Comparison of ENCODE assay signal across 29 cellular contexts in genomic region chr6:14125346-14125745, GRCh38.
"Had no signal": no experiment of that assay in that cellular context is flagged by ENCODE, and none has a peak within 500 bp of the region (broad histone marks: within the 10 kb centered on the region; RNA-seq: fewer than 3 reads in every experiment).

No MANE protein-coding gene starts in this region.

- FAIRE-seq: frontal cortex, islet of Langerhans had no signal

- H3K27me3 Mint-ChIP-seq: activated CD8-positive, alpha-beta T cell treated with anti-CD3 and anti-CD28 coated beads for 36 hours; activated naive CD8-positive, alpha-beta T cell had no signal

- H3K79me2 ChIP-seq: parathyroid adenoma had no signal

- H3K4me2 ChIP-seq: smooth muscle cell had no signal

- H3K36me3 ChIP-seq: ascending aorta, cardiac muscle cell, colonic mucosa, left ventricle myocardium inferior, right atrium auricular region, tibial nerve had no signal

- H3K9me3 Mint-ChIP-seq: activated CD8-positive, alpha-beta T cell treated with anti-CD3 and anti-CD28 coated beads for 36 hours; activated T-cell treated with anti-CD3 and anti-CD28 coated beads, Interleukin-2, amount 50 U/mL, for 72 hours; T-helper 1 cell treated with Interleukin-12 subunit alpha and Interleukin-12 subunit beta and Interleukin-4 antibody, amounts not matched to agents 30 μg/mL and 1 μg/mL, for 36 hours had no signal

- H3K4me1 ChIP-seq: colonic mucosa had no signal

- H2AFZ ChIP-seq: parathyroid adenoma had no signal

- DNase-seq: activated CD4-positive, alpha-beta T cell treated with anti-CD3 and anti-CD28 coated beads, Interleukin-2, amount 50 U/mL, for 1 hour; activated CD8-positive, alpha-beta T cell treated with anti-CD3 and anti-CD28 coated beads for 36 hours; activated effector memory CD4-positive, alpha-beta T cell treated with Interleukin-2 at 50 U/mL for 16 hours; activated naive CD4-positive, alpha-beta T cell treated with Interleukin-2 at 50 U/mL for 16 hours; activated T-cell treated with anti-CD3 and anti-CD28 coated beads, Interleukin-2, amount 50 U/mL, for 72 hours; cerebellar nuclear complex; colonic mucosa; dorsolateral prefrontal cortex; effector memory CD4-positive, alpha-beta T cell; glutamatergic neuron; left ventricle myocardium inferior; occipital lobe; stimulated activated CD4-positive, alpha-beta T cell treated with anti-CD3 and anti-CD28 coated beads, Interleukin-1b, Interleukin-23, amount 100 ng/mL, for 48 hours; stimulated activated CD4-positive, alpha-beta T cell treated with anti-CD3 and anti-CD28 coated beads, Interleukin-4, amount 100 ng/mL, for 4 hours; stimulated activated CD8-positive, alpha-beta memory T cell treated with anti-CD3 and anti-CD28 coated beads, Interleukin-4, amount 100 ng/mL, for 48 hours; stimulated activated naive CD4-positive, alpha-beta T cell treated with Interleukin-2 at 50 U/mL for 16 hours; T1000 had no signal

- H3K4me3 ChIP-seq: ascending aorta, cardiac muscle cell, colonic mucosa, dorsolateral prefrontal cortex, left ventricle myocardium inferior, lung, right atrium auricular region, smooth muscle cell, tibial nerve had no signal

- H3K9ac ChIP-seq: parathyroid adenoma had no signal

- H3K27ac Mint-ChIP-seq: activated CD8-positive, alpha-beta T cell treated with anti-CD3 and anti-CD28 coated beads for 36 hours; activated naive CD8-positive, alpha-beta T cell; activated T-cell treated with anti-CD3 and anti-CD28 coated beads, Interleukin-2, amount 50 U/mL, for 72 hours; brain; T-helper 1 cell treated with Interleukin-12 subunit alpha and Interleukin-12 subunit beta and Interleukin-4 antibody, amounts not matched to agents 30 μg/mL and 1 μg/mL, for 36 hours had no signal

- H3K27ac ChIP-seq: ascending aorta, cardiac muscle cell, colonic mucosa, dorsolateral prefrontal cortex, left ventricle myocardium inferior, parathyroid adenoma, right atrium auricular region, tibial nerve had no signal

- H3K27me3 ChIP-seq: ascending aorta, cardiac muscle cell, colonic mucosa, dorsolateral prefrontal cortex, right atrium auricular region, tibial nerve had no signal

- H3K4me3 Mint-ChIP-seq: activated CD8-positive, alpha-beta T cell treated with anti-CD3 and anti-CD28 coated beads for 36 hours; activated naive CD8-positive, alpha-beta T cell; activated T-cell treated with anti-CD3 and anti-CD28 coated beads, Interleukin-2, amount 50 U/mL, for 72 hours; brain; T-helper 1 cell treated with Interleukin-12 subunit alpha and Interleukin-12 subunit beta and Interleukin-4 antibody, amounts not matched to agents 30 μg/mL and 1 μg/mL, for 36 hours had no signal

- ATAC-seq: activated CD8-positive, alpha-beta T cell treated with anti-CD3 and anti-CD28 coated beads for 36 hours; activated T-cell treated with anti-CD3 and anti-CD28 coated beads, Interleukin-2, amount 50 U/mL, for 72 hours had no signal

- H3K9me3 ChIP-seq: ascending aorta, colonic mucosa, left ventricle myocardium inferior, right atrium auricular region, tibial nerve had no signal
